7 cellular contexts compared by ENCODE assay signal in the genomic region with DNA sequence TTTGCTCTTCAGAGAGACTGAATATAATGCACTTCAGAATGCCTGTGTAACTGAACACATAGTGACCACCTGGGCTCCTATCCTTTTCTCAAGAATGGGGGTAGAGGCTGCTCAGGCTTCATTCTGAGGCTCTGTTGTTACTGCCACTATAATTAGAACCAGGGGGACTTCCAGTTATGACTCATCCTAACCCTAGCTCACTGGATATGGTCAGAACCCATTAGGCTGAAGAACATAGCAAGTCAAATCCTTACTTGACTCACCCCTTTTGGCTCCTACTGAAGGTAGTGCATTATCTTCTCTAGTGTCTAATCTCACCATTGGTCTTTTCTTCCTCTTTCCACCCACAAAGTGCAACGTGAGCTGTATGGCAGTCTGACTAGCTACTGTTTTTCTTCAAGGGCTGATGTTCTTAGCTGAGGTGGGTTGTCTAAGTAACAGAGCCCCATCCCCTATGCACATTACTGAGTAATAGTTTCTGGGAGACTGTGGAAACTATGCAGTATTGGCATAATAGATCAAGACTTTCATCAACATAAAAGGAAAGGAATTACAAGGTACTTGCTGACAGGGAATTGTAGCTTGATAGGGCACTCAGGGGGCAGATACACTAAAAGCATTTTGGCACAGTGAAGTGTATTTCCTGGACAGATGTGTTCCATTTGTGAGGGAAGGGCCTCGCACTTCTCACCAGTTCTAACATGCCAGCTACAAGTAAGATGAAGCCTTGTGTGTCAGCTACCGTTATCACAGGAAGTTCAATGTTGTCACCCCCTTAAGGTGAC.
DNase-seq lines count a peak whose midpoint lies in the region; ATAC-seq and TF ChIP-seq lines count a peak whose summit lies in the region.

No MANE protein-coding gene starts in this region.

- H3K9me3 Mint-ChIP-seq in activated CD8-positive, alpha-beta T cell treated with anti-CD3 and anti-CD28 coated beads, Interleukin-2, amount 10 ng/mL, durations not matched to agents 7 days and 5 days (ENCODE audit: insufficient read depth): no peaks in the 10 kb centered on the region

- in situ Hi-C loops in GM13976 (cut with MboI; ENCODE audit: low sequenced_read_pairs, unreplicated experiment): no loop called here

- TF ChIP-seq CTCF in GM13976 (IDR thresholded peaks at IDR 0.05; ENCODE audit: borderline replicate concordance, control extremely low read depth, extremely low read depth, insufficient read depth, missing control alignments) (no peak), mucosa of descending colon (IDR thresholded peaks at IDR 0.05) (no peak)

- peak; percentile 55 for DNase-seq in GM13976 (ENCODE audit: low spot score)
- DNase-seq in HS-5 (ENCODE audit: low read depth): peak; percentile 58
- DNase-seq in activated CD8-positive, alpha-beta T cell treated with anti-CD3 and anti-CD28 coated beads, Interleukin-2, amount 10 ng/mL, durations not matched to agents 7 days and 5 days: no peak
- DNase-seq in mucosa of descending colon: no peak
- no peak for DNase-seq in NCI-H345 (lab: John Stamatoyannopoulos, UW)
- no peak for DNase-seq in left colon

- no peaks in the 10 kb centered on the region for H3K36me3 ChIP-seq in mucosa of descending colon (ENCODE audit: low read depth)

- CTCF ChIA-PET in activated CD8-positive, alpha-beta T cell treated with anti-CD3 and anti-CD28 coated beads, Interleukin-2, amount 10 ng/mL, durations not matched to agents 7 days and 5 days (lab: Charles Lee): interaction anchor here (1.4 kb wide), 1 partner anchor 10 kb away, joined by 3 read pairs; no protein-coding TSS in a partner anchor

- no peak overlapping the region for H3K27ac Mint-ChIP-seq in activated CD8-positive, alpha-beta T cell treated with anti-CD3 and anti-CD28 coated beads, Interleukin-2, amount 10 ng/mL, durations not matched to agents 7 days and 5 days

- H3K4me1 Mint-ChIP-seq in activated CD8-positive, alpha-beta T cell treated with anti-CD3 and anti-CD28 coated beads, Interleukin-2, amount 10 ng/mL, durations not matched to agents 7 days and 5 days (ENCODE audit: low read depth): peaks cover 7% of the 10 kb centered on the region

- no peak overlapping the region for H3K4me3 Mint-ChIP-seq in activated CD8-positive, alpha-beta T cell treated with anti-CD3 and anti-CD28 coated beads, Interleukin-2, amount 10 ng/mL, durations not matched to agents 7 days and 5 days

- intact Hi-C loops in mucosa of descending colon (cut with DNase I, micrococcal nuclease): no loop called here
- intact Hi-C loops in left colon (cut with DNase I, micrococcal nuclease): no loop called here

- no peaks in the 10 kb centered on the region for H3K36me3 Mint-ChIP-seq in activated CD8-positive, alpha-beta T cell treated with anti-CD3 and anti-CD28 coated beads, Interleukin-2, amount 10 ng/mL, durations not matched to agents 7 days and 5 days (ENCODE audit: low read depth)

- POLR2A ChIA-PET in activated CD8-positive, alpha-beta T cell treated with anti-CD3 and anti-CD28 coated beads, Interleukin-2, amount 10 ng/mL, durations not matched to agents 7 days and 5 days (lab: Charles Lee): interaction anchor here (0.9 kb wide), 1 partner anchor 43 kb away, joined by 3 read pairs; no protein-coding TSS in a partner anchor

- H3K9me3 ChIP-seq in mucosa of descending colon: no peaks in the 10 kb centered on the region

- no peaks in the 10 kb centered on the region for H3K27me3 Mint-ChIP-seq in activated CD8-positive, alpha-beta T cell treated with anti-CD3 and anti-CD28 coated beads, Interleukin-2, amount 10 ng/mL, durations not matched to agents 7 days and 5 days (ENCODE audit: low read depth)

- no peaks in the 10 kb centered on the region for H3K4me1 ChIP-seq in mucosa of descending colon (ENCODE audit: low read depth)

- ATAC-seq in GM21515 (IDR thresholded peaks at IDR 0.05; ENCODE audit: unreplicated experiment) (peak; percentile 96), mucosa of descending colon (peak; percentile 72), left colon (no peak)
- ATAC-seq in activated CD8-positive, alpha-beta T cell treated with anti-CD3 and anti-CD28 coated beads, Interleukin-2, amount 10 ng/mL, durations not matched to agents 7 days and 5 days: peak; percentile 64

- H3K4me3 ChIP-seq in mucosa of descending colon: no peak overlapping the region

Comparison
In these comparisons a context has a peak if more than half of its experiments do, and no peak if none do; other contexts are left out.
1. DNase-seq: peak in GM13976 (single experiment) and HS-5 (single experiment); none in activated CD8-positive, alpha-beta T cell treated with anti-CD3 and anti-CD28 coated beads, Interleukin-2, amount 10 ng/mL, durations not matched to agents 7 days and 5 days (single experiment), mucosa of descending colon (0 of 3), NCI-H345 (single experiment) and left colon (0 of 2).